ENCODE assay signal across 2 cellular contexts in the genomic region with DNA sequence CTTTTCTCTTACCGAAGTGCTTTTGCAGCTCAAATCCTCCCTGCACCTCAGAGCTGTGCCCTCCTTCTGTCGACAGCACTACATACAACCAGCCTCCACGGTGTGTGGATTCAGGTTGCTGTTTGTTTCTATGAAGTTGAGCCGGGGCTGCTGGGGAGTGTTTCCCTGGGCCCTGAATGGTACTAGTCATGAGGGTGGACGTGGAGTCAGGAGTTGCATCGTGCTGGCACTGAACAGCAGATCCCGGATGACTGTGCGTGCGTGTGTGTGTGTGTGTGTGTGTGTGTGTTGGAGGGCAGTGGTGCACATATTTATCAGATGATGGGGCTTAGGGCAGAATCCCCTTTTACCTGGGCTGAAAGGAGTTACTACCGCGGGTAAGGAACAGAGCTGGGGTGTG.
TF ChIP-seq lines count a peak whose summit lies in the region.

No MANE protein-coding gene starts in this region.

TF ChIP-seq in SK-N-SH, 30 proteins besides CTCF, POLR2A, EP300 and RAD21 (continued from another document):
- TF ChIP-seq, protein P1, sequence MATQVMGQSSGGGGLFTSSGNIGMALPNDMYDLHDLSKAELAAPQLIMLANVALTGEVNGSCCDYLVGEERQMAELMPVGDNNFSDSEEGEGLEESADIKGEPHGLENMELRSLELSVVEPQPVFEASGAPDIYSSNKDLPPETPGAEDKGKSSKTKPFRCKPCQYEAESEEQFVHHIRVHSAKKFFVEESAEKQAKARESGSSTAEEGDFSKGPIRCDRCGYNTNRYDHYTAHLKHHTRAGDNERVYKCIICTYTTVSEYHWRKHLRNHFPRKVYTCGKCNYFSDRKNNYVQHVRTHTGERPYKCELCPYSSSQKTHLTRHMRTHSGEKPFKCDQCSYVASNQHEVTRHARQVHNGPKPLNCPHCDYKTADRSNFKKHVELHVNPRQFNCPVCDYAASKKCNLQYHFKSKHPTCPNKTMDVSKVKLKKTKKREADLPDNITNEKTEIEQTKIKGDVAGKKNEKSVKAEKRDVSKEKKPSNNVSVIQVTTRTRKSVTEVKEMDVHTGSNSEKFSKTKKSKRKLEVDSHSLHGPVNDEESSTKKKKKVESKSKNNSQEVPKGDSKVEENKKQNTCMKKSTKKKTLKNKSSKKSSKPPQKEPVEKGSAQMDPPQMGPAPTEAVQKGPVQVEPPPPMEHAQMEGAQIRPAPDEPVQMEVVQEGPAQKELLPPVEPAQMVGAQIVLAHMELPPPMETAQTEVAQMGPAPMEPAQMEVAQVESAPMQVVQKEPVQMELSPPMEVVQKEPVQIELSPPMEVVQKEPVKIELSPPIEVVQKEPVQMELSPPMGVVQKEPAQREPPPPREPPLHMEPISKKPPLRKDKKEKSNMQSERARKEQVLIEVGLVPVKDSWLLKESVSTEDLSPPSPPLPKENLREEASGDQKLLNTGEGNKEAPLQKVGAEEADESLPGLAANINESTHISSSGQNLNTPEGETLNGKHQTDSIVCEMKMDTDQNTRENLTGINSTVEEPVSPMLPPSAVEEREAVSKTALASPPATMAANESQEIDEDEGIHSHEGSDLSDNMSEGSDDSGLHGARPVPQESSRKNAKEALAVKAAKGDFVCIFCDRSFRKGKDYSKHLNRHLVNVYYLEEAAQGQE (IDR thresholded peaks at IDR 0.05; ENCODE audit: low read depth, low read length): no peak
- no peak for TF ChIP-seq POLR2AphosphoS5 (IDR thresholded peaks at IDR 0.05; ENCODE audit: low read depth, low read length)
- TF ChIP-seq FOSL2 (IDR thresholded peaks at IDR 0.05; ENCODE audit: borderline replicate concordance, low read depth): no peak
- TF ChIP-seq, protein P2, sequence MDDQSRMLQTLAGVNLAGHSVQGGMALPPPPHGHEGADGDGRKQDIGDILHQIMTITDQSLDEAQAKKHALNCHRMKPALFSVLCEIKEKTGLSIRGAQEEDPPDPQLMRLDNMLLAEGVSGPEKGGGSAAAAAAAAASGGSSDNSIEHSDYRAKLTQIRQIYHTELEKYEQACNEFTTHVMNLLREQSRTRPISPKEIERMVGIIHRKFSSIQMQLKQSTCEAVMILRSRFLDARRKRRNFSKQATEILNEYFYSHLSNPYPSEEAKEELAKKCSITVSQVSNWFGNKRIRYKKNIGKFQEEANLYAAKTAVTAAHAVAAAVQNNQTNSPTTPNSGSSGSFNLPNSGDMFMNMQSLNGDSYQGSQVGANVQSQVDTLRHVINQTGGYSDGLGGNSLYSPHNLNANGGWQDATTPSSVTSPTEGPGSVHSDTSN (IDR thresholded peaks at IDR 0.05): no peak
- TF ChIP-seq, protein P3, sequence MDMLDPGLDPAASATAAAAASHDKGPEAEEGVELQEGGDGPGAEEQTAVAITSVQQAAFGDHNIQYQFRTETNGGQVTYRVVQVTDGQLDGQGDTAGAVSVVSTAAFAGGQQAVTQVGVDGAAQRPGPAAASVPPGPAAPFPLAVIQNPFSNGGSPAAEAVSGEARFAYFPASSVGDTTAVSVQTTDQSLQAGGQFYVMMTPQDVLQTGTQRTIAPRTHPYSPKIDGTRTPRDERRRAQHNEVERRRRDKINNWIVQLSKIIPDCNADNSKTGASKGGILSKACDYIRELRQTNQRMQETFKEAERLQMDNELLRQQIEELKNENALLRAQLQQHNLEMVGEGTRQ (IDR thresholded peaks at IDR 0.05; ENCODE audit: borderline replicate concordance, low read depth, low read length): no peak
- TF ChIP-seq, protein P4, sequence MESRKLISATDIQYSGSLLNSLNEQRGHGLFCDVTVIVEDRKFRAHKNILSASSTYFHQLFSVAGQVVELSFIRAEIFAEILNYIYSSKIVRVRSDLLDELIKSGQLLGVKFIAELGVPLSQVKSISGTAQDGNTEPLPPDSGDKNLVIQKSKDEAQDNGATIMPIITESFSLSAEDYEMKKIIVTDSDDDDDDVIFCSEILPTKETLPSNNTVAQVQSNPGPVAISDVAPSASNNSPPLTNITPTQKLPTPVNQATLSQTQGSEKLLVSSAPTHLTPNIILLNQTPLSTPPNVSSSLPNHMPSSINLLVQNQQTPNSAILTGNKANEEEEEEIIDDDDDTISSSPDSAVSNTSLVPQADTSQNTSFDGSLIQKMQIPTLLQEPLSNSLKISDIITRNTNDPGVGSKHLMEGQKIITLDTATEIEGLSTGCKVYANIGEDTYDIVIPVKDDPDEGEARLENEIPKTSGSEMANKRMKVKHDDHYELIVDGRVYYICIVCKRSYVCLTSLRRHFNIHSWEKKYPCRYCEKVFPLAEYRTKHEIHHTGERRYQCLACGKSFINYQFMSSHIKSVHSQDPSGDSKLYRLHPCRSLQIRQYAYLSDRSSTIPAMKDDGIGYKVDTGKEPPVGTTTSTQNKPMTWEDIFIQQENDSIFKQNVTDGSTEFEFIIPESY (IDR thresholded peaks at IDR 0.05; ENCODE audit: borderline replicate concordance, low read depth): no peak

TF ChIP-seq in SK-N-SH treated with all-trans-retinoic acid at 6 μM for 48 hours, 23 proteins besides CTCF, POLR2A, EP300 and RAD21 (continued from another document):
- TF ChIP-seq, protein P5, sequence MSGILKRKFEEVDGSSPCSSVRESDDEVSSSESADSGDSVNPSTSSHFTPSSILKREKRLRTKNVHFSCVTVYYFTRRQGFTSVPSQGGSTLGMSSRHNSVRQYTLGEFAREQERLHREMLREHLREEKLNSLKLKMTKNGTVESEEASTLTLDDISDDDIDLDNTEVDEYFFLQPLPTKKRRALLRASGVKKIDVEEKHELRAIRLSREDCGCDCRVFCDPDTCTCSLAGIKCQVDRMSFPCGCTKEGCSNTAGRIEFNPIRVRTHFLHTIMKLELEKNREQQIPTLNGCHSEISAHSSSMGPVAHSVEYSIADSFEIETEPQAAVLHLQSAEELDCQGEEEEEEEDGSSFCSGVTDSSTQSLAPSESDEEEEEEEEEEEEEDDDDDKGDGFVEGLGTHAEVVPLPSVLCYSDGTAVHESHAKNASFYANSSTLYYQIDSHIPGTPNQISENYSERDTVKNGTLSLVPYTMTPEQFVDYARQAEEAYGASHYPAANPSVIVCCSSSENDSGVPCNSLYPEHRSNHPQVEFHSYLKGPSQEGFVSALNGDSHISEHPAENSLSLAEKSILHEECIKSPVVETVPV (CRISPR knock-in tag; IDR thresholded peaks at IDR 0.05): no peak
- TF ChIP-seq TOX (CRISPR knock-in tag; IDR thresholded peaks at IDR 0.05; ENCODE audit: borderline replicate concordance) (no peak), OSR1 (CRISPR knock-in tag; IDR thresholded peaks at IDR 0.05) (no peak)
